ENCODE assay signal across 10 cellular contexts in genomic region chr14:98137626-98138025, GRCh38.
DNase-seq lines count a peak whose midpoint lies in the region; ATAC-seq, FAIRE-seq and TF ChIP-seq lines count a peak whose summit lies in the region.
"Had no signal": no experiment of that assay in that cellular context is flagged by ENCODE, and none has a peak within 500 bp of the region (broad histone marks: within the 10 kb centered on the region; RNA-seq: fewer than 3 reads in every experiment).

No MANE protein-coding gene starts in this region.

- peak overlapping the region; percentile 10 to 16; a peak in 1 of 4 replicates for H3K4me2 ChIP-seq in H1 (ENCODE audit: insufficient read depth in 1 of 2, low read depth in 2 of 2, low read length in 2 of 2)

- WGBS in H1 (ENCODE audit: extremely low coverage in 1 of 2, insufficient coverage in 1 of 2, insufficient read length in 1 of 2, insufficient replicate concordance in 2 of 2, low coverage in 1 of 2, low lambda C conversion rate in 2 of 2, missing lambda C conversion rate in 1 of 2), 2 experiments: 57% methylated on average over 7 of the region's 7 CpGs; no CpG with 5 or more reads in 1 of the 2 experiments

- H2BK5ac ChIP-seq in H1 (ENCODE audit: low read depth, low read length): no peak overlapping the region

- H2BK12ac ChIP-seq in H1 (ENCODE audit: low read depth, low read length): no peak overlapping the region

- no peak overlapping the region for H3K4ac ChIP-seq in H1 (replicated peaks; ENCODE audit: insufficient read length, low read depth, low read length)

- no peak for TF ChIP-seq RAD21 in H1 (IDR thresholded peaks at IDR 0.05 in 1 of 2, conservative IDR thresholded peaks at IDR 0.05 in 1 of 2; ENCODE audit: low read depth in 2 of 2, low read length in 2 of 2)

- H3K4me3 ChIP-seq in H1 (ENCODE audit: extremely low read depth in 1 of 4, insufficient read depth in 2 of 4, low read depth in 3 of 4, low read length in 4 of 4): no peak overlapping the region
- H3K4me3 ChIP-seq: SJSA1 had no signal

- no peak overlapping the region for H4K8ac ChIP-seq in H1 (ENCODE audit: extremely low read depth, insufficient read depth, low read length)

- DNase-seq in activated T-cell treated with anti-CD3 and anti-CD28 coated beads, Interleukin-2, amount 50 U/mL, for 4 hours: no peak
- no peak for DNase-seq in activated T-cell treated with anti-CD3 and anti-CD28 coated beads for 4 hours
- peak; percentile 98 for DNase-seq in NCI-H748 (lab: John Stamatoyannopoulos, UW; ENCODE audit: unreplicated experiment)
- no peak for DNase-seq in H1 (ENCODE audit: low read depth in 1 of 2, low spot score in 2 of 2)
- DNase-seq in retina: peak; percentile 69
- no peak for DNase-seq in CD1c-positive myeloid dendritic cell (ENCODE audit: extremely low spot score)
- no peak for DNase-seq in Calu3
- DNase-seq in endothelial cell (ENCODE audit: low spot score): no peak
- DNase-seq: left ventricle myocardium superior had no signal

- POLR2A ChIA-PET in H1 (lab: Charles Lee; ENCODE audit: partially characterized antibody): no interaction called here

- no peaks in the 10 kb centered on the region for H4K20me1 ChIP-seq in H1 (replicated peaks in 1 of 2; ENCODE audit: control insufficient read depth in 1 of 2, insufficient read depth in 2 of 2, low read length in 2 of 2)

- H3K36me3 Mint-ChIP-seq in activated T-cell treated with anti-CD3 and anti-CD28 coated beads, Interleukin-2, amount 50 U/mL, for 4 hours (ENCODE audit: insufficient read depth): no peaks in the 10 kb centered on the region
- no peaks in the 10 kb centered on the region for H3K36me3 Mint-ChIP-seq in Calu3 (ENCODE audit: insufficient read depth, unreplicated experiment)
- no peaks in the 10 kb centered on the region for H3K36me3 Mint-ChIP-seq in endothelial cell (ENCODE audit: low read depth, unreplicated experiment)

- H2BK20ac ChIP-seq in H1 (ENCODE audit: low read length): no peak overlapping the region

- no peak overlapping the region for H2BK120ac ChIP-seq in H1 (replicated peaks; ENCODE audit: low read depth, low read length)

- H4K5ac ChIP-seq in H1 (ENCODE audit: insufficient read length, low read depth, low read length): no peak overlapping the region

- H3K18ac ChIP-seq in H1 (ENCODE audit: extremely low read depth, low read length): no peak overlapping the region

- no peaks in the 10 kb centered on the region for H3K27me3 Mint-ChIP-seq in activated T-cell treated with anti-CD3 and anti-CD28 coated beads, Interleukin-2, amount 50 U/mL, for 4 hours (ENCODE audit: low read depth)
- no peaks in the 10 kb centered on the region for H3K27me3 Mint-ChIP-seq in Calu3 (ENCODE audit: unreplicated experiment)
- peaks cover 4% of the 10 kb centered on the region for H3K27me3 Mint-ChIP-seq in endothelial cell (ENCODE audit: unreplicated experiment)

- no peak overlapping the region for H3K23ac ChIP-seq in H1 (ENCODE audit: insufficient read length)

- no peak overlapping the region for H3K14ac ChIP-seq in H1 (ENCODE audit: insufficient read length)

- TF ChIP-seq POLR2A in H1 (IDR thresholded peaks at IDR 0.05; ENCODE audit: control extremely low read depth in 1 of 2, low read depth in 2 of 2, low read length in 2 of 2): no peak

- H3K27me3 ChIP-seq in H1 (replicated peaks in 1 of 4; ENCODE audit: control insufficient read depth in 3 of 4, extremely low read depth in 1 of 4, insufficient read depth in 3 of 4, low read length in 3 of 4): no peaks in the 10 kb centered on the region
- H3K27me3 ChIP-seq: SJSA1 had no signal

- no peaks in the 10 kb centered on the region for H3K79me1 ChIP-seq in H1 (ENCODE audit: low read depth, low read length)

- TF ChIP-seq CTCF in H1 (IDR thresholded peaks at IDR 0.05; ENCODE audit: control extremely low read depth in 1 of 3, insufficient read depth in 1 of 3, low read depth in 1 of 3, low read length in 3 of 3) (no peak), Calu3 (IDR thresholded peaks at IDR 0.05; ENCODE audit: unreplicated experiment) (no peak), endothelial cell (IDR thresholded peaks at IDR 0.05; ENCODE audit: unreplicated experiment) (no peak)

- H3K9ac ChIP-seq in H1 (replicated peaks in 1 of 4; ENCODE audit: extremely low read depth in 1 of 4, low read depth in 3 of 4, low read length in 3 of 4): no peak overlapping the region

- no peak for FAIRE-seq in H1 (lab: Jason Lieb, UNC)

- H3K27ac Mint-ChIP-seq in Calu3 (ENCODE audit: unreplicated experiment): no peak overlapping the region
- H3K27ac Mint-ChIP-seq in endothelial cell (ENCODE audit: unreplicated experiment): no peak overlapping the region

- no peaks in the 10 kb centered on the region for H3K23me2 ChIP-seq in H1 (ENCODE audit: low read depth, low read length)

- no peak overlapping the region for H2BK15ac ChIP-seq in H1 (ENCODE audit: low read length)

- intact Hi-C loops in Calu3 (cut with micrococcal nuclease; ENCODE audit: unreplicated experiment): loop anchor here (2.0 kb wide), 1 partner anchor 1129 kb away; no protein-coding TSS in a partner anchor

- peaks cover 77% of the 10 kb centered on the region for H3K4me1 Mint-ChIP-seq in activated T-cell treated with anti-CD3 and anti-CD28 coated beads, Interleukin-2, amount 50 U/mL, for 4 hours (ENCODE audit: low read depth)
- H3K4me1 Mint-ChIP-seq in Calu3 (ENCODE audit: low read depth, unreplicated experiment): no peaks in the 10 kb centered on the region
- no peaks in the 10 kb centered on the region for H3K4me1 Mint-ChIP-seq in endothelial cell (ENCODE audit: unreplicated experiment)

- no peaks in the 10 kb centered on the region for H3K9me3 ChIP-seq in H1 (ENCODE audit: insufficient read depth in 2 of 2, low read depth in 1 of 2, low read length in 1 of 2)
- H3K9me3 ChIP-seq: SJSA1 had no signal

- no peak overlapping the region for H2AK5ac ChIP-seq in H1 (ENCODE audit: low read depth, low read length)

- H3K79me2 ChIP-seq in H1 (ENCODE audit: control insufficient read depth in 1 of 2, insufficient read depth in 2 of 2, low read length in 2 of 2): no peaks in the 10 kb centered on the region

- CTCF ChIA-PET in H1 (lab: Charles Lee; ENCODE audit: partially characterized antibody) (interaction anchor here (0.6 to 4.9 kb wide), 10 partner anchors 8 to 563 kb away, joined by 3 to 28 read pairs (median 4); no protein-coding TSS in a partner anchor), Calu3 (lab: Charles Lee) (interaction anchor here (0.7 kb wide), 1 partner anchor 504 kb away, joined by 3 read pairs; no protein-coding TSS in a partner anchor)

- H2AFZ ChIP-seq in H1 (ENCODE audit: low read length): peak overlapping the region; percentile 55; the same call in 1 of the 2 replicates

- no TSS peak for BruUV-seq in Calu3 (replicated peaks; lab: Mats Ljungman, UMichigan)

- H3K4me1 ChIP-seq in H1 (replicated peaks in 1 of 4; ENCODE audit: control insufficient read depth in 3 of 4, insufficient read depth in 4 of 4, low read length in 3 of 4): peaks cover 1 to 9% (median 7%) of the 10 kb centered on the region in 4 experiments; a peak in 6 of 7 replicates
- H3K4me1 ChIP-seq: SJSA1 had no signal

- H3K56ac ChIP-seq in H1 (replicated peaks; ENCODE audit: insufficient read length, low read depth, low read length): no peak overlapping the region

- H3K9me3 Mint-ChIP-seq in activated T-cell treated with anti-CD3 and anti-CD28 coated beads, Interleukin-2, amount 50 U/mL, for 4 hours: no peaks in the 10 kb centered on the region
- H3K9me3 Mint-ChIP-seq in Calu3 (ENCODE audit: low read depth, unreplicated experiment): peaks cover 3% of the 10 kb centered on the region
- H3K9me3 Mint-ChIP-seq in endothelial cell (ENCODE audit: unreplicated experiment): no peaks in the 10 kb centered on the region

- no peak for TF ChIP-seq EP300 in H1 (IDR thresholded peaks at IDR 0.05; ENCODE audit: borderline replicate concordance in 1 of 2, low read depth in 2 of 2, low read length in 2 of 2)

- H3K36me3 ChIP-seq in H1 (ENCODE audit: control insufficient read depth in 2 of 4, insufficient read depth in 4 of 4, low read length in 3 of 4): no peaks in the 10 kb centered on the region
- H3K36me3 ChIP-seq: SJSA1 had no signal

- H3K27ac ChIP-seq in H1 (ENCODE audit: low read depth, low read length): no peak overlapping the region
- H3K27ac ChIP-seq: SJSA1 had no signal

- peak overlapping the region; percentile 70 for H3K4me3 Mint-ChIP-seq in activated T-cell treated with anti-CD3 and anti-CD28 coated beads, Interleukin-2, amount 50 U/mL, for 4 hours
- no peak overlapping the region for H3K4me3 Mint-ChIP-seq in Calu3 (ENCODE audit: low read depth, unreplicated experiment)
- H3K4me3 Mint-ChIP-seq in endothelial cell (ENCODE audit: unreplicated experiment): no peak overlapping the region

- ATAC-seq in activated T-cell treated with anti-CD3 and anti-CD28 coated beads, Interleukin-2, amount 50 U/mL, for 4 hours: no peak
- ATAC-seq: left ventricle myocardium superior had no signal

- no peak overlapping the region for H4K91ac ChIP-seq in H1 (replicated peaks; ENCODE audit: insufficient read length, low read length)

TF ChIP-seq in H1, 55 proteins besides CTCF, POLR2A, EP300 and RAD21:
- TF ChIP-seq MAX (IDR thresholded peaks at IDR 0.05): no peak
- no peak for TF ChIP-seq BACH1 (IDR thresholded peaks at IDR 0.05; ENCODE audit: low read length)
- peak; percentile 71; the same call in 1 of the 2 replicates for TF ChIP-seq JUND (IDR thresholded peaks at IDR 0.05; ENCODE audit: low read length)
TF ChIP-seq in H1: peak in this region for 1.

Comparison
In these comparisons a context has a peak if more than half of its experiments do, and no peak if none do; other contexts are left out.
1. DNase-seq: peak in NCI-H748 (single experiment) and retina (single experiment); none in activated T-cell treated with anti-CD3 and anti-CD28 coated beads, Interleukin-2, amount 50 U/mL, for 4 hours (single experiment), activated T-cell treated with anti-CD3 and anti-CD28 coated beads for 4 hours (single experiment), H1 (0 of 2), CD1c-positive myeloid dendritic cell (single experiment), Calu3 (single experiment) and endothelial cell (single experiment).